1 cellular context compared by ENCODE assay signal in genomic region chr6:110558575-110558974, GRCh38.
TF ChIP-seq lines count a peak whose summit lies in the region.

No MANE protein-coding gene starts in this region.

TF ChIP-seq in HepG2, 621 proteins besides CTCF, POLR2A, EP300 and RAD21 (continued from another document):
- TF ChIP-seq ZNF687 (CRISPR knock-in tag; IDR thresholded peaks at IDR 0.05): peak; percentile 17; the same call in 1 of the 2 replicates
- no peak for TF ChIP-seq ATM (IDR thresholded peaks at IDR 0.05; ENCODE audit: borderline replicate concordance)
